11 cellular contexts compared by ENCODE assay signal in genomic region chr2:222919841-222920609, GRCh38. TPM values are rescaled to one million over a fixed set of nuclear protein-coding genes. Genes with fewer than 3 reads are reported as not detected.
DNase-seq lines count a peak whose midpoint lies in the region; TF ChIP-seq lines count a peak whose summit lies in the region.
"Had no signal": no experiment of that assay in that cellular context is flagged by ENCODE, and none has a peak within 500 bp of the region (broad histone marks: within the 10 kb centered on the region; RNA-seq: fewer than 3 reads in every experiment).

No MANE protein-coding gene starts in this region.

- H3K9ac ChIP-seq in mammary epithelial cell (ENCODE audit: insufficient read depth, low read length) = no peak overlapping the region

- no TSS peak for BruUV-seq in mammary epithelial cell (replicated peaks; lab: Mats Ljungman, UMichigan)

- H3K4me3 ChIP-seq in mammary epithelial cell (replicated peaks in 1 of 3; ENCODE audit: insufficient read depth in 1 of 3, low read depth in 2 of 3, low read length in 3 of 3) (no peak overlapping the region), dorsolateral prefrontal cortex (no peak overlapping the region)
- H3K4me3 ChIP-seq: tibial nerve had no signal

- no peak overlapping the region for H2AFZ ChIP-seq in mammary epithelial cell (ENCODE audit: low read depth, low read length)

- peaks cover 2% of the 10 kb centered on the region for H3K4me1 Mint-ChIP-seq in T-helper 2 cell treated with Interferon-gamma antibody and Interleukin-4, amounts not matched to agents 5 μg/mL and 100 μg/mL, for 36 hours (ENCODE audit: low read depth)
- H3K4me1 Mint-ChIP-seq in activated CD4-positive, alpha-beta memory T cell treated with anti-CD3 and anti-CD28 coated beads, Interleukin-2, amount 10 ng/mL, durations not matched to agents 7 days and 5 days = no peaks in the 10 kb centered on the region

- no peak overlapping the region for H3K4me3 Mint-ChIP-seq in T-helper 2 cell treated with Interferon-gamma antibody and Interleukin-4, amounts not matched to agents 5 μg/mL and 100 μg/mL, for 36 hours
- H3K4me3 Mint-ChIP-seq in activated CD4-positive, alpha-beta memory T cell treated with anti-CD3 and anti-CD28 coated beads, Interleukin-2, amount 10 ng/mL, durations not matched to agents 7 days and 5 days = no peak overlapping the region

- H3K79me2 ChIP-seq in mammary epithelial cell (ENCODE audit: insufficient read depth, low read length) = peaks cover 70% of the 10 kb centered on the region

- H4K20me1 ChIP-seq in mammary epithelial cell (ENCODE audit: insufficient read depth, low read length) = no peaks in the 10 kb centered on the region

- POLR2A ChIA-PET in activated CD4-positive, alpha-beta memory T cell treated with anti-CD3 and anti-CD28 coated beads, Interleukin-2, amount 10 ng/mL, durations not matched to agents 7 days and 5 days (lab: Charles Lee) = interaction anchor here (1.2 kb wide), 1 partner anchor 13 kb away, joined by 3 read pairs; no protein-coding TSS in a partner anchor

- intact Hi-C loops in mammary epithelial cell (cut with micrococcal nuclease) (loop anchor here (5.0 kb wide), 2 partner anchors 37 to 182 kb away; no protein-coding TSS in a partner anchor), dorsolateral prefrontal cortex (cut with DNase I) (no loop called here)

- dilution Hi-C loops in mammary epithelial cell (cut with HindIII; ENCODE audit: low sequenced_read_pairs) = no loop called here

- H3K9me3 Mint-ChIP-seq in T-helper 2 cell treated with Interferon-gamma antibody and Interleukin-4, amounts not matched to agents 5 μg/mL and 100 μg/mL, for 36 hours = no peaks in the 10 kb centered on the region
- H3K9me3 Mint-ChIP-seq in activated CD4-positive, alpha-beta memory T cell treated with anti-CD3 and anti-CD28 coated beads, Interleukin-2, amount 10 ng/mL, durations not matched to agents 7 days and 5 days = no peaks in the 10 kb centered on the region

- in situ Hi-C loops in mammary epithelial cell (cut with MboI; ENCODE audit: low sequenced_read_pairs in 2 of 2) = no loop called here

- 93% methylated on average over 2 of the region's 2 CpGs for WGBS in mammary epithelial cell (ENCODE audit: low coverage, missing lambda C conversion rate)

- CTCF ChIA-PET in mammary epithelial cell (lab: Charles Lee; ENCODE audit: low non-redundant PET) = no interaction called here
- CTCF ChIA-PET in activated CD4-positive, alpha-beta memory T cell treated with anti-CD3 and anti-CD28 coated beads, Interleukin-2, amount 10 ng/mL, durations not matched to agents 7 days and 5 days (lab: Charles Lee) = interaction anchor here (0.5 to 2.2 kb wide), 2 partner anchors 9 to 19 kb away, joined by 4 to 6 read pairs; no protein-coding TSS in a partner anchor

- peaks cover 6% of the 10 kb centered on the region for H3K4me1 ChIP-seq in mammary epithelial cell (ENCODE audit: insufficient read depth, low read length)

- no peaks in the 10 kb centered on the region for H3K27me3 Mint-ChIP-seq in T-helper 2 cell treated with Interferon-gamma antibody and Interleukin-4, amounts not matched to agents 5 μg/mL and 100 μg/mL, for 36 hours (ENCODE audit: low read depth)
- no peaks in the 10 kb centered on the region for H3K27me3 Mint-ChIP-seq in activated CD4-positive, alpha-beta memory T cell treated with anti-CD3 and anti-CD28 coated beads, Interleukin-2, amount 10 ng/mL, durations not matched to agents 7 days and 5 days

- H3K27ac Mint-ChIP-seq in T-helper 2 cell treated with Interferon-gamma antibody and Interleukin-4, amounts not matched to agents 5 μg/mL and 100 μg/mL, for 36 hours = no peak overlapping the region
- H3K27ac Mint-ChIP-seq in activated CD4-positive, alpha-beta memory T cell treated with anti-CD3 and anti-CD28 coated beads, Interleukin-2, amount 10 ng/mL, durations not matched to agents 7 days and 5 days = no peak overlapping the region

- no peak overlapping the region for H3K4me2 ChIP-seq in mammary epithelial cell (ENCODE audit: insufficient read depth, low read depth, low read length)

- TF ChIP-seq CTCF in mammary epithelial cell (conservative IDR thresholded peaks at IDR 0.05 in 1 of 2, IDR thresholded peaks at IDR 0.05 in 1 of 2; ENCODE audit: extremely low read depth in 1 of 2, insufficient read depth in 1 of 2, low read depth in 1 of 2, low read length in 2 of 2) (no peak), dorsolateral prefrontal cortex (IDR thresholded peaks at IDR 0.05 in 54 of 56, conservative IDR thresholded peaks at IDR 0.05 in 2 of 56; ENCODE audit: low read depth in 1 of 56, partially characterized antibody in 56 of 56) (no peak)

- H3K36me3 Mint-ChIP-seq in T-helper 2 cell treated with Interferon-gamma antibody and Interleukin-4, amounts not matched to agents 5 μg/mL and 100 μg/mL, for 36 hours (ENCODE audit: low read depth) = peaks cover 35% of the 10 kb centered on the region
- H3K36me3 Mint-ChIP-seq in activated CD4-positive, alpha-beta memory T cell treated with anti-CD3 and anti-CD28 coated beads, Interleukin-2, amount 10 ng/mL, durations not matched to agents 7 days and 5 days (ENCODE audit: low read depth) = peaks cover 31% of the 10 kb centered on the region

- H3K36me3 ChIP-seq in mammary epithelial cell (ENCODE audit: insufficient read depth, low read length) = peaks cover 47% of the 10 kb centered on the region

- H3K27ac ChIP-seq in mammary epithelial cell (ENCODE audit: insufficient read depth, low read depth, low read length) (no peak overlapping the region), dorsolateral prefrontal cortex (peak overlapping the region in 10 of 59 donors; percentile 1 to 54 (median 22))
- H3K27ac ChIP-seq: tibial nerve had no signal

- DNase-seq in COLO829 (ENCODE audit: low spot score) = peak; percentile 79
- DNase-seq in M059J (ENCODE audit: low read depth) = peak; percentile 94
- peak; percentile 58 for DNase-seq in mammary epithelial cell
- peak; percentile 92 for DNase-seq in myocyte (ENCODE audit: low read depth)
- DNase-seq in effector CD4-positive, alpha-beta T cell = no peak
- no peak for DNase-seq in T-helper 2 cell treated with Interferon-gamma antibody and Interleukin-4, amounts not matched to agents 5 μg/mL and 100 μg/mL, for 36 hours (ENCODE audit: low spot score)
- no peak for DNase-seq in activated CD4-positive, alpha-beta memory T cell treated with anti-CD3 and anti-CD28 coated beads, Interleukin-2, amount 10 ng/mL, durations not matched to agents 7 days and 5 days
- DNase-seq in dorsolateral prefrontal cortex = no peak
- DNase-seq: activated CD4-positive, alpha-beta T cell treated with anti-CD3 and anti-CD28 coated beads for 48 hours; cerebellar nuclear complex had no signal

- H3K9me3 ChIP-seq in mammary epithelial cell (replicated peaks; ENCODE audit: insufficient read depth, low read length) = no peaks in the 10 kb centered on the region
- H3K9me3 ChIP-seq: tibial nerve had no signal

- no peaks in the 10 kb centered on the region for H3K27me3 ChIP-seq in mammary epithelial cell (ENCODE audit: insufficient read depth, low read length)
- no peaks in the 10 kb centered on the region for H3K27me3 ChIP-seq in dorsolateral prefrontal cortex
- H3K27me3 ChIP-seq: tibial nerve had no signal

RNA-seq across cellular contexts. Expression of gene ACSL3, which starts 59.2 kb away (rescaled TPM):
- 83.1 and 90.6 TPM in 2 replicates for total RNA-seq in M059J (2014; rRNA removed; shearing (Covaris generic))
- 100 to 1,000 TPM; 199 to 213 TPM for total RNA-seq in mammary epithelial cell
- 110 TPM for polyA plus RNA-seq in mammary epithelial cell
- polyA minus RNA-seq in mammary epithelial cell = 656 TPM
- 373 and 499 TPM in 2 replicates for total RNA-seq in myocyte
- polyA plus RNA-seq in myocyte (2012) = 108 TPM
- 10 to 100 TPM; 49.5 to 57.2 TPM for total RNA-seq in activated CD4-positive, alpha-beta memory T cell treated with anti-CD3 and anti-CD28 coated beads, Interleukin-2, amount 10 ng/mL, durations not matched to agents 7 days and 5 days
- 100 to 1,000 TPM in 118 of 120 experiments, 10 to 100 TPM in 2; 87.5 to 207 (median 154) TPM for total RNA-seq in dorsolateral prefrontal cortex

Comparison
In these comparisons a context has a peak if more than half of its experiments do, and no peak if none do; other contexts are left out.
1. DNase-seq: peak in COLO829 (single experiment), M059J (single experiment), mammary epithelial cell (single experiment) and myocyte (single experiment); none in effector CD4-positive, alpha-beta T cell (single experiment), T-helper 2 cell treated with Interferon-gamma antibody and Interleukin-4, amounts not matched to agents 5 μg/mL and 100 μg/mL, for 36 hours (single experiment), activated CD4-positive, alpha-beta memory T cell treated with anti-CD3 and anti-CD28 coated beads, Interleukin-2, amount 10 ng/mL, durations not matched to agents 7 days and 5 days (single experiment) and dorsolateral prefrontal cortex (0 of 10).